ENCODE assay signal across 22 cellular contexts in genomic region chr3:172629470-172629869, GRCh38.
DNase-seq lines count a peak whose midpoint lies in the region; ATAC-seq and TF ChIP-seq lines count a peak whose summit lies in the region.
"Had no signal": no experiment of that assay in that cellular context is flagged by ENCODE, and none has a peak within 500 bp of the region (broad histone marks: within the 10 kb centered on the region; RNA-seq: fewer than 3 reads in every experiment).

No MANE protein-coding gene starts in this region.

- in situ Hi-C loops in GM23248 (cut with MboI) = no loop called here

- TF ChIP-seq RAD21 in SK-N-SH (IDR thresholded peaks at IDR 0.05; ENCODE audit: low read length) = no peak

- peaks cover 6% of the 10 kb centered on the region for H3K36me3 ChIP-seq in ACC112 (ENCODE audit: insufficient read depth, low read length)
- peaks cover 15% of the 10 kb centered on the region; the same call in 1 of the 2 replicates for H3K36me3 ChIP-seq in GM23248 (ENCODE audit: low read depth)
- H3K36me3 ChIP-seq in SK-N-SH (replicated peaks in 1 of 2; ENCODE audit: control insufficient read depth in 1 of 2, insufficient read depth in 2 of 2, low read length in 1 of 2) = peaks cover 4 to 12% of the 10 kb centered on the region in 2 experiments
- H3K36me3 ChIP-seq: thoracic aorta had no signal

- DNase-seq in GM23248 = peak; percentile 74
- peak; percentile 31 for DNase-seq in astrocyte of the hippocampus (ENCODE audit: low read depth, low spot score)
- peak; percentile 39 for DNase-seq in fibroblast of pulmonary artery (ENCODE audit: low read depth)
- no peak for DNase-seq in mucosa of gallbladder (ENCODE audit: low spot score)
- DNase-seq in SK-N-SH = no peak
- DNase-seq in stimulated activated naive CD4-positive, alpha-beta T cell treated with Interleukin-2 at 50 U/mL for 16 hours (lab: John Stamatoyannopoulos, UW) = no peak
- DNase-seq: activated CD4-positive, alpha-beta T cell treated with anti-CD3 and anti-CD28 coated beads, Interleukin-2, amount 10 ng/mL, durations not matched to agents 7 days and 5 days; activated effector memory CD4-positive, alpha-beta T cell treated with Interleukin-2 at 50 U/mL for 16 hours; CD4-positive, alpha-beta memory T cell; DMS53; left cardiac atrium; NCI-H69; posterior cingulate gyrus; SHP77 treated with DMSO at 0.1 percent for 48 hours; sigmoid colon; T-helper 17 cell had no signal

- WGBS in GM23248 (ENCODE audit: low coverage in 1 of 2, low lambda C conversion rate in 2 of 2, missing lambda C conversion rate in 2 of 2), 2 experiments = 12 to 25% methylated on average over 5 of the region's 5 CpGs
- 95% methylated on average over 5 of the region's 5 CpGs for WGBS in SK-N-SH (ENCODE audit: low lambda C conversion rate)

- no peak for ATAC-seq in HG03378 (IDR thresholded peaks at IDR 0.05; ENCODE audit: unreplicated experiment)
- ATAC-seq: left cardiac atrium; natural killer cell treated with Interleukin-12 subunit alpha and Interleukin-12 subunit beta and Interleukin-15 and Interleukin-18, amount 100 ng/mL, for 72 hours; stimulated activated effector memory CD8-positive, alpha-beta T cell treated with anti-CD3 and anti-CD28 coated beads, Interleukin-12 subunit alpha, Interleukin-12 subunit beta, amount 100 ng/mL, for 72 hours; T-helper 17 cell had no signal

- H3K79me2 ChIP-seq in ACC112 (ENCODE audit: control insufficient read depth, insufficient read depth, low read length, unreplicated experiment) (no peaks in the 10 kb centered on the region), GM23248 (ENCODE audit: insufficient read depth) (no peaks in the 10 kb centered on the region), SK-N-SH (ENCODE audit: insufficient read depth) (no peaks in the 10 kb centered on the region)

- POLR2A ChIA-PET in SK-N-SH (lab: Yijun Ruan, JAX) = no interaction called here

- no peaks in the 10 kb centered on the region for H4K20me1 ChIP-seq in GM23248 (ENCODE audit: insufficient read depth)
- no peaks in the 10 kb centered on the region for H4K20me1 ChIP-seq in SK-N-SH (ENCODE audit: insufficient read depth)

- no peak overlapping the region; the same call in 1 of the 2 replicates for H3K4me3 ChIP-seq in ACC112 (ENCODE audit: low read depth, low read length)
- no peak overlapping the region for H3K4me3 ChIP-seq in GM23248
- H3K4me3 ChIP-seq in fibroblast of pulmonary artery (replicated peaks; ENCODE audit: low read depth, low read length) = no peak overlapping the region
- H3K4me3 ChIP-seq in SK-N-SH (ENCODE audit: low read depth in 2 of 2, low read length in 1 of 2) = no peak overlapping the region
- H3K4me3 ChIP-seq: sigmoid colon, thoracic aorta had no signal

- TF ChIP-seq EP300 in SK-N-SH (IDR thresholded peaks at IDR 0.05; ENCODE audit: borderline replicate concordance in 1 of 2, low read depth in 1 of 2, low read length in 1 of 2) = no peak

- H2AFZ ChIP-seq in ACC112 (ENCODE audit: low read length, unreplicated experiment) = peak overlapping the region; percentile 1
- peak overlapping the region; percentile 3; the same call in 1 of the 2 replicates for H2AFZ ChIP-seq in GM23248
- H2AFZ ChIP-seq in SK-N-SH (ENCODE audit: low read depth) = no peak overlapping the region

- H3K9me2 ChIP-seq in GM23248 (ENCODE audit: insufficient read depth) = no peaks in the 10 kb centered on the region
- H3K9me2 ChIP-seq in SK-N-SH = no peaks in the 10 kb centered on the region

- TF ChIP-seq CTCF in fibroblast of pulmonary artery (IDR thresholded peaks at IDR 0.05; ENCODE audit: low read length, missing control alignments) = no peak
- no peak for TF ChIP-seq CTCF in SK-N-SH (IDR thresholded peaks at IDR 0.05)

- H3K4me1 ChIP-seq in ACC112 (ENCODE audit: control insufficient read depth, insufficient read depth, low read length, unreplicated experiment) = peaks cover 50% of the 10 kb centered on the region
- peaks cover 46% of the 10 kb centered on the region for H3K4me1 ChIP-seq in GM23248 (ENCODE audit: insufficient read depth)
- 0 out of 4 replicates have a peak, but pooled peaks cover 0 to 7% of the 10 kb centered on the region in 2 experiments for H3K4me1 ChIP-seq in SK-N-SH (ENCODE audit: control insufficient read depth in 1 of 2, insufficient read depth in 2 of 2, low read depth in 1 of 2, low read length in 1 of 2)

- H3K9ac ChIP-seq in GM23248 = no peak overlapping the region
- no peak overlapping the region for H3K9ac ChIP-seq in SK-N-SH

- H3K27ac ChIP-seq in ACC112 (ENCODE audit: low read depth, low read length) (peak overlapping the region; percentile 78), GM23248 (peak overlapping the region; percentile 71), SK-N-SH (ENCODE audit: low read depth in 2 of 2, low read length in 1 of 2) (no peak overlapping the region)
- H3K27ac ChIP-seq: thoracic aorta, VCaP had no signal

- CTCF ChIA-PET in SK-N-SH (lab: Yijun Ruan, JAX) = no interaction called here

- H3K27me3 ChIP-seq in ACC112 (ENCODE audit: insufficient read depth, low read length) (no peaks in the 10 kb centered on the region), GM23248 (replicated peaks; ENCODE audit: insufficient read depth) (no peaks in the 10 kb centered on the region), SK-N-SH (ENCODE audit: insufficient read depth) (no peaks in the 10 kb centered on the region)
- H3K27me3 ChIP-seq: sigmoid colon had no signal

- H3F3A ChIP-seq in GM23248 (ENCODE audit: insufficient read depth) (peaks cover 45% of the 10 kb centered on the region), SK-N-SH (replicated peaks; ENCODE audit: insufficient read depth) (peaks cover 8% of the 10 kb centered on the region)

- no peaks in the 10 kb centered on the region for H3K9me3 ChIP-seq in GM23248 (ENCODE audit: low read depth)
- no peaks in the 10 kb centered on the region for H3K9me3 ChIP-seq in SK-N-SH
- H3K9me3 ChIP-seq: sigmoid colon, thoracic aorta had no signal

- H3K4me2 ChIP-seq in GM23248 (ENCODE audit: unreplicated experiment) (no peak overlapping the region), SK-N-SH (no peak overlapping the region)

TF ChIP-seq in SK-N-SH, 30 proteins besides CTCF, POLR2A, EP300 and RAD21:
- no peak for TF ChIP-seq GATA2 (CRISPR knock-in tag; IDR thresholded peaks at IDR 0.05)

Comparison
In these comparisons a context has a peak if more than half of its experiments do, and no peak if none do; other contexts are left out.
1. H3K27ac ChIP-seq: peak in ACC112 (single experiment) and GM23248 (single experiment); none in SK-N-SH (0 of 2).
2. DNase-seq: peak in GM23248 (single experiment), astrocyte of the hippocampus (single experiment) and fibroblast of pulmonary artery (single experiment); none in mucosa of gallbladder (single experiment), SK-N-SH (single experiment) and stimulated activated naive CD4-positive, alpha-beta T cell treated with Interleukin-2 at 50 U/mL for 16 hours (single experiment).